7 cellular contexts compared by ENCODE assay signal in the genomic region with DNA sequence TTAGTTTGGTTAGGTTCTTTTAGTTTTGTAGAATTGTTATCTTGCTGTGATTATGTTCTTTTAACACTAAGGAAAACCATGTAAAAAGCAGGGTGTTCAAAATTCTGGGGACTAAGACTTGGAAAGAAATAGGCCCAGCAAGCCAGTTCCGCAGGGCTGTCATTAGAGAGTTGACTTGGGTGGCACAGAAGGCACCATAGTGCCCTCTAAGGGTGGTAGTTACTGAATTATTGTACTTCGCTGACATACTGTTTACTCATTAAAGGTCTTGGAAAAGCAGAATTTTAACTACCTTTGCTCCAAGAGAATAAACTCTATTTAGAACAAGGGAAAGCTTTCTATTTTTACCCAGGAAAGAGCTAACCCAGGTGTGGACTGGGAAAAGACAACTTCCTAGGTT.
DNase-seq lines count a peak whose midpoint lies in the region; ATAC-seq and TF ChIP-seq lines count a peak whose summit lies in the region.

No MANE protein-coding gene starts in this region.

- H3K4me3 Mint-ChIP-seq in H9: no peak overlapping the region

- no CpG with 5 or more reads among the region's 2 CpGs for WGBS in H9 (ENCODE audit: extremely low coverage, insufficient read length, low lambda C conversion rate)
- 50 to 53% methylated on average over 2 of the region's 2 CpGs for WGBS in heart right ventricle, 2 donors
- 25 to 34% (median 31%) methylated on average over 2 of the region's 2 CpGs for WGBS in stomach, 5 donors

- intact Hi-C loops in heart right ventricle (cut with DNase I) (loop anchor here in 8 of 10 donors (2.0 to 10.0 kb wide), 4 partner anchors 81 to 213 kb away; no protein-coding TSS in a partner anchor), stomach (cut with DNase I; ENCODE audit: low total_unique reads) (no loop called here)

- H3K14ac ChIP-seq in H9 (ENCODE audit: insufficient read depth, low read length): no peak overlapping the region

- no peak overlapping the region for H4K5ac ChIP-seq in H9 (ENCODE audit: insufficient read length, low read depth, low read length)

- TF ChIP-seq CTCF in GM10248 (IDR thresholded peaks at IDR 0.05; ENCODE audit: control extremely low read depth, extremely low read depth, low read depth, missing control alignments): peak; percentile 25
- peak; percentile 43; the same call in 2 of the 3 replicates for TF ChIP-seq CTCF in H9 (conservative IDR thresholded peaks at IDR 0.05)
- peak; percentile 17 to 69 (median 60) for TF ChIP-seq CTCF in heart right ventricle (IDR thresholded peaks at IDR 0.05)
- TF ChIP-seq CTCF in stomach (IDR thresholded peaks at IDR 0.05): peak in 5 of 7 experiments; percentile 11 to 55 (median 38)

- H3K27me3 Mint-ChIP-seq in H9 (ENCODE audit: low read depth): peaks cover 3% of the 10 kb centered on the region

- H3K27ac Mint-ChIP-seq in H9: no peak overlapping the region

- no peak overlapping the region for H2BK12ac ChIP-seq in H9 (ENCODE audit: insufficient read length, low read depth, low read length)

- H3K23ac ChIP-seq in H9 (ENCODE audit: insufficient read length, low read depth, low read length): no peak overlapping the region

- TF ChIP-seq POLR2A in stomach (IDR thresholded peaks at IDR 0.05): no peak

- H3K4me1 ChIP-seq in H9 (ENCODE audit: insufficient read depth, low read length) (no peaks in the 10 kb centered on the region), heart right ventricle (no peaks in the 10 kb centered on the region), stomach (no peaks in the 10 kb centered on the region)

- no peak overlapping the region for H3K56ac ChIP-seq in H9 (ENCODE audit: insufficient read length, low read depth, low read length)

- ATAC-seq in heart right ventricle (peak in 6 of 8 donors; percentile 55 to 84 (median 70)), GM18517 (IDR thresholded peaks at IDR 0.05; ENCODE audit: unreplicated experiment) (no peak), HG02870 (IDR thresholded peaks at IDR 0.05; ENCODE audit: unreplicated experiment) (no peak)

- no peak overlapping the region for H4K8ac ChIP-seq in H9 (replicated peaks; ENCODE audit: insufficient read length, low read depth, low read length)

- no peaks in the 10 kb centered on the region for H3K36me3 Mint-ChIP-seq in H9 (ENCODE audit: insufficient read depth in 1 of 3, low read depth in 3 of 3)

- H2BK5ac ChIP-seq in H9 (ENCODE audit: insufficient read length, low read length): no peak overlapping the region

- in situ Hi-C loops in SK-MEL-5 (cut with HindIII; ENCODE audit: low pct_unique_long_range_greater_than_20kb, low sequenced_read_pairs): no loop called here

- H3K27ac ChIP-seq in H9 (ENCODE audit: insufficient read length, low read depth, low read length) (no peak overlapping the region), heart right ventricle (no peak overlapping the region), stomach (no peak overlapping the region)

- no peaks in the 10 kb centered on the region for H3K36me3 ChIP-seq in heart right ventricle
- no peaks in the 10 kb centered on the region for H3K36me3 ChIP-seq in stomach

- H3K9me3 ChIP-seq in H9 (ENCODE audit: control insufficient read depth, low read depth, low read length): no peaks in the 10 kb centered on the region
- H3K9me3 ChIP-seq in heart right ventricle: no peaks in the 10 kb centered on the region
- no peaks in the 10 kb centered on the region for H3K9me3 ChIP-seq in stomach

- no peak overlapping the region for H3K9ac ChIP-seq in H9 (ENCODE audit: extremely low read depth, insufficient read length, low read length)

- CTCF ChIA-PET in GM10248 (lab: Yijun Ruan, JAX): interaction anchor here (1.0 to 11.5 kb wide), 3 partner anchors 10 to 210 kb away, joined by 3 to 126 read pairs (median 3); no protein-coding TSS in a partner anchor

- no peak for TF ChIP-seq EP300 in stomach (IDR thresholded peaks at IDR 0.05)

- H3K4ac ChIP-seq in H9 (ENCODE audit: low read depth, low read length): no peak overlapping the region

- no peak overlapping the region for H2BK20ac ChIP-seq in H9 (ENCODE audit: low read depth, low read length, poor library complexity, severe bottlenecking)

- no peaks in the 10 kb centered on the region for H4K20me1 ChIP-seq in H9 (ENCODE audit: control insufficient read depth, insufficient read depth, insufficient read length)

- H2BK120ac ChIP-seq in H9 (ENCODE audit: low read depth, low read length, poor library complexity, severe bottlenecking): no peak overlapping the region

- H3K4me3 ChIP-seq in heart right ventricle: no peak overlapping the region
- no peak overlapping the region for H3K4me3 ChIP-seq in stomach

- H2AFZ ChIP-seq in H9 (ENCODE audit: low read length): no peak overlapping the region

- no peak overlapping the region for H3K18ac ChIP-seq in H9 (ENCODE audit: insufficient read length, low read depth, low read length)

- no peak overlapping the region for H2AK5ac ChIP-seq in H9 (ENCODE audit: insufficient read length, low read length)

- H3K79me1 ChIP-seq in H9 (ENCODE audit: insufficient read depth, low read depth, low read length, poor library complexity, severe bottlenecking): no peaks in the 10 kb centered on the region

- no peaks in the 10 kb centered on the region for H3K27me3 ChIP-seq in H9 (ENCODE audit: insufficient read depth, low read length)
- no peaks in the 10 kb centered on the region for H3K27me3 ChIP-seq in heart right ventricle
- H3K27me3 ChIP-seq in stomach: peaks cover 0 to 10% (median 0%) of the 10 kb centered on the region in 3 donors

- H3K9me3 Mint-ChIP-seq in H9: no peaks in the 10 kb centered on the region; a peak in 2 of 5 replicates

- H3K79me2 ChIP-seq in H9 (ENCODE audit: insufficient read depth, low read length): no peaks in the 10 kb centered on the region

- no peak overlapping the region for H2BK15ac ChIP-seq in H9 (ENCODE audit: low read depth, low read length)

- no peaks in the 10 kb centered on the region for H3K4me1 Mint-ChIP-seq in H9

- peak; percentile 12 for DNase-seq in GM10248 (ENCODE audit: extremely low spot score)
- no peak for DNase-seq in H9
- peak; percentile 60 for DNase-seq in SK-MEL-5 (ENCODE audit: low read depth, low spot score)
- peak in 1 of 2 donors; percentile 18 for DNase-seq in heart right ventricle
- DNase-seq in stomach: no peak

- H3T11ph ChIP-seq in H9 (ENCODE audit: low read length): no peak overlapping the region

- H3K4me2 ChIP-seq in H9 (ENCODE audit: insufficient read depth, insufficient read length, low read length): no peak overlapping the region

- H3K23me2 ChIP-seq in H9 (ENCODE audit: insufficient read length, low read depth, low read length, poor library complexity, severe bottlenecking): no peaks in the 10 kb centered on the region

- H4K91ac ChIP-seq in H9 (ENCODE audit: insufficient read length, low read depth, low read length): no peak overlapping the region

- POLR2A ChIA-PET in GM10248 (lab: Yijun Ruan, JAX): no interaction called here

Comparison
In these comparisons a context has a peak if more than half of its experiments do, and no peak if none do; other contexts are left out.
1. DNase-seq: peak in GM10248 (single experiment) and SK-MEL-5 (single experiment); none in H9 (single experiment) and stomach (single experiment).
2. ATAC-seq: peak in heart right ventricle (6 of 8); none in GM18517 (single experiment) and HG02870 (single experiment).
3. Peak in every context shown above with its lines, with median percentiles within 50 percentile points of each other: CTCF ChIP-seq.